17 cellular contexts compared by ENCODE assay signal in genomic region chr7:155353256-155353897, GRCh38. TPM values are rescaled to one million over a fixed set of nuclear protein-coding genes. Genes with fewer than 3 reads are reported as not detected.
DNase-seq lines count a peak whose midpoint lies in the region; ATAC-seq and TF ChIP-seq lines count a peak whose summit lies in the region.
"Had no signal": no experiment of that assay in that cellular context is flagged by ENCODE, and none has a peak within 500 bp of the region (broad histone marks: within the 10 kb centered on the region; RNA-seq: fewer than 3 reads in every experiment).

No MANE protein-coding gene starts in this region.

- H3K14ac ChIP-seq in H9 (ENCODE audit: insufficient read depth, low read length) = no peak overlapping the region

- H3K4me3 ChIP-seq in RWPE2 (ENCODE audit: severe bottlenecking) (no peak overlapping the region), upper lobe of right lung (no peak overlapping the region), vagina (no peak overlapping the region)
- H3K4me3 ChIP-seq: GM23248 had no signal

- no peaks in the 10 kb centered on the region for H3K36me3 ChIP-seq in RWPE2 (ENCODE audit: low read depth)
- no peaks in the 10 kb centered on the region for H3K36me3 ChIP-seq in upper lobe of right lung
- no peaks in the 10 kb centered on the region for H3K36me3 ChIP-seq in vagina
- H3K36me3 ChIP-seq: BE2C had no signal

- H3K27me3 Mint-ChIP-seq in glutamatergic neuron (ENCODE audit: unreplicated experiment) (peaks cover 12% of the 10 kb centered on the region), H9 (ENCODE audit: low read depth) (peaks cover 67% of the 10 kb centered on the region)

- H3K9me3 ChIP-seq in RWPE2 (ENCODE audit: severe bottlenecking) (no peaks in the 10 kb centered on the region), upper lobe of right lung (no peaks in the 10 kb centered on the region), vagina (no peaks in the 10 kb centered on the region), H9 (ENCODE audit: control insufficient read depth, low read depth, low read length) (no peaks in the 10 kb centered on the region)
- H3K9me3 ChIP-seq: BE2C, Caco-2 had no signal

- H3K23me2 ChIP-seq in H9 (ENCODE audit: insufficient read length, low read depth, low read length, poor library complexity, severe bottlenecking) = no peaks in the 10 kb centered on the region

- peaks cover 4% of the 10 kb centered on the region for H4K20me1 ChIP-seq in H9 (ENCODE audit: control insufficient read depth, insufficient read depth, insufficient read length)

- H4K91ac ChIP-seq in H9 (ENCODE audit: insufficient read length, low read depth, low read length) = no peak overlapping the region

- no peak overlapping the region for H2BK15ac ChIP-seq in H9 (ENCODE audit: low read depth, low read length)

- H3K79me2 ChIP-seq in H9 (ENCODE audit: insufficient read depth, low read length) = no peaks in the 10 kb centered on the region

- no peak overlapping the region for H4K8ac ChIP-seq in H9 (replicated peaks; ENCODE audit: insufficient read length, low read depth, low read length)

- no peak overlapping the region for H3K56ac ChIP-seq in H9 (ENCODE audit: insufficient read length, low read depth, low read length)

- H3K4me2 ChIP-seq in H9 (ENCODE audit: insufficient read depth, insufficient read length, low read length) = no peak overlapping the region

- no peak for TF ChIP-seq CTCF in RWPE2 (IDR thresholded peaks at IDR 0.05; ENCODE audit: poor library complexity, severe bottlenecking)
- TF ChIP-seq CTCF in glutamatergic neuron (IDR thresholded peaks at IDR 0.05; ENCODE audit: partially characterized antibody, unreplicated experiment) = no peak
- no peak for TF ChIP-seq CTCF in upper lobe of right lung (IDR thresholded peaks at IDR 0.05)
- no peak for TF ChIP-seq CTCF in vagina (IDR thresholded peaks at IDR 0.05)
- TF ChIP-seq CTCF in H9 (conservative IDR thresholded peaks at IDR 0.05) = no peak

- no peak overlapping the region for H3K4ac ChIP-seq in H9 (ENCODE audit: low read depth, low read length)

- DNase-seq in RWPE2 (ENCODE audit: low spot score) = peak; percentile 23
- peak; percentile 7 for DNase-seq in glutamatergic neuron
- DNase-seq in sciatic nerve (ENCODE audit: low spot score) = peak; percentile 30
- peak; percentile 40 for DNase-seq in upper lobe of right lung
- no peak for DNase-seq in COR-L47 (lab: John Stamatoyannopoulos, UW)
- DNase-seq in vagina (ENCODE audit: extremely low spot score in 2 of 2) = no peak
- DNase-seq in H9 = no peak
- DNase-seq: ACHN; BE2C; C1 segment of cervical spinal cord; Caco-2; CD4-positive, CD25-positive, alpha-beta regulatory T cell; GM23248; HCEC 1CT; IMR-90 had no signal

- no peak overlapping the region for H3K23ac ChIP-seq in H9 (ENCODE audit: insufficient read length, low read depth, low read length)

- H3K36me3 Mint-ChIP-seq in glutamatergic neuron (ENCODE audit: unreplicated experiment) = no peaks in the 10 kb centered on the region
- H3K36me3 Mint-ChIP-seq in H9 (ENCODE audit: insufficient read depth in 1 of 3, low read depth in 3 of 3) = peaks cover 0 to 2% (median 0%) of the 10 kb centered on the region in 3 experiments; a peak in 3 of 7 replicates
- H3K36me3 Mint-ChIP-seq: CD4-positive, CD25-positive, alpha-beta regulatory T cell; CD8-positive, alpha-beta memory T cell had no signal

- H3K18ac ChIP-seq in H9 (ENCODE audit: insufficient read length, low read depth, low read length) = no peak overlapping the region

- H3K9ac ChIP-seq in H9 (ENCODE audit: extremely low read depth, insufficient read length, low read length) = no peak overlapping the region
- H3K9ac ChIP-seq: GM23248 had no signal

- no peak overlapping the region for H2AFZ ChIP-seq in H9 (ENCODE audit: low read length)
- H2AFZ ChIP-seq: GM23248 had no signal

- no peak overlapping the region for H2AK5ac ChIP-seq in H9 (ENCODE audit: insufficient read length, low read length)

- H2BK20ac ChIP-seq in H9 (ENCODE audit: low read depth, low read length, poor library complexity, severe bottlenecking) = no peak overlapping the region

- H3K4me1 Mint-ChIP-seq in glutamatergic neuron (ENCODE audit: low read depth, unreplicated experiment) (peaks cover 3% of the 10 kb centered on the region), H9 (peaks cover 3 to 10% of the 10 kb centered on the region in 2 experiments; a peak in 3 of 4 replicates)
- H3K4me1 Mint-ChIP-seq: CD4-positive, CD25-positive, alpha-beta regulatory T cell; CD8-positive, alpha-beta memory T cell had no signal

- H3K9me3 Mint-ChIP-seq in glutamatergic neuron (ENCODE audit: unreplicated experiment) = peaks cover 15% of the 10 kb centered on the region
- H3K9me3 Mint-ChIP-seq in H9 = peaks cover 0 to 12% of the 10 kb centered on the region in 2 experiments; a peak in 2 of 5 replicates
- H3K9me3 Mint-ChIP-seq: CD8-positive, alpha-beta memory T cell had no signal

- H2BK12ac ChIP-seq in H9 (ENCODE audit: insufficient read length, low read depth, low read length) = no peak overlapping the region

- ATAC-seq in RWPE2 (ENCODE audit: low read depth) (no peak), sciatic nerve (no peak), upper lobe of right lung (no peak)

- H3K4me3 Mint-ChIP-seq in glutamatergic neuron (ENCODE audit: unreplicated experiment) (no peak overlapping the region), H9 (no peak overlapping the region)
- H3K4me3 Mint-ChIP-seq: CD4-positive, CD25-positive, alpha-beta regulatory T cell; CD8-positive, alpha-beta memory T cell had no signal

- no peaks in the 10 kb centered on the region for H3K79me1 ChIP-seq in H9 (ENCODE audit: insufficient read depth, low read depth, low read length, poor library complexity, severe bottlenecking)

- no CpG with 5 or more reads among the region's 9 CpGs for WGBS in H9 (ENCODE audit: extremely low coverage, insufficient read length, low lambda C conversion rate)

- intact Hi-C loops in sciatic nerve (cut with DNase I) = no loop called here
- intact Hi-C loops in upper lobe of right lung (cut with DNase I) = no loop called here
- intact Hi-C loops in vagina (cut with DNase I) = loop anchor here (10.0 kb wide), 1 partner anchor 409 kb away; no protein-coding TSS in a partner anchor

- H3K27me3 ChIP-seq in RWPE2 (ENCODE audit: insufficient read depth, poor library complexity, severe bottlenecking) = peaks cover 6% of the 10 kb centered on the region
- H3K27me3 ChIP-seq in upper lobe of right lung = peaks cover 29% of the 10 kb centered on the region
- H3K27me3 ChIP-seq in vagina = no peaks in the 10 kb centered on the region
- H3K27me3 ChIP-seq in H9 (ENCODE audit: insufficient read depth, low read length) = no peaks in the 10 kb centered on the region; the same call in 1 of the 2 replicates

- TF ChIP-seq POLR2A in vagina (IDR thresholded peaks at IDR 0.05) = no peak

- no peak overlapping the region for H2BK5ac ChIP-seq in H9 (ENCODE audit: insufficient read length, low read length)

- no peak overlapping the region for H3T11ph ChIP-seq in H9 (ENCODE audit: low read length)

- H3K27ac Mint-ChIP-seq in glutamatergic neuron (ENCODE audit: unreplicated experiment) = no peak overlapping the region
- H3K27ac Mint-ChIP-seq in H9 = no peak overlapping the region
- H3K27ac Mint-ChIP-seq: CD4-positive, CD25-positive, alpha-beta regulatory T cell; CD8-positive, alpha-beta memory T cell had no signal

- H4K5ac ChIP-seq in H9 (ENCODE audit: insufficient read length, low read depth, low read length) = no peak overlapping the region

- H3K4me1 ChIP-seq in RWPE2 (ENCODE audit: insufficient read depth, poor library complexity, severe bottlenecking) = no peaks in the 10 kb centered on the region
- H3K4me1 ChIP-seq in upper lobe of right lung = no peaks in the 10 kb centered on the region
- no peaks in the 10 kb centered on the region for H3K4me1 ChIP-seq in vagina
- H3K4me1 ChIP-seq in H9 (ENCODE audit: insufficient read depth, low read length) = no peaks in the 10 kb centered on the region
- H3K4me1 ChIP-seq: BE2C, Caco-2 had no signal

- no peak overlapping the region for H2BK120ac ChIP-seq in H9 (ENCODE audit: low read depth, low read length, poor library complexity, severe bottlenecking)

- H3K27ac ChIP-seq in RWPE2 (ENCODE audit: poor library complexity, severe bottlenecking) = no peak overlapping the region
- H3K27ac ChIP-seq in upper lobe of right lung = no peak overlapping the region
- no peak overlapping the region for H3K27ac ChIP-seq in vagina
- H3K27ac ChIP-seq in H9 (ENCODE audit: insufficient read length, low read depth, low read length) = no peak overlapping the region
- H3K27ac ChIP-seq: GM23248, HL-60 had no signal

RNA-seq across cellular contexts. Expression of gene INSIG1, which starts 55.7 kb away (rescaled TPM):
- total RNA-seq in glutamatergic neuron (ENCODE audit: unreplicated experiment) (95.2 TPM), sciatic nerve (116 TPM), upper lobe of right lung (90.7 TPM), vagina (63.6 TPM), H9 (2021) (23.3 and 24.2 TPM in 2 replicates)

Comparison
In these comparisons a context has a peak if more than half of its experiments do, and no peak if none do; other contexts are left out.
1. DNase-seq: peak in RWPE2 (single experiment), glutamatergic neuron (single experiment), sciatic nerve (single experiment) and upper lobe of right lung (single experiment); none in COR-L47 (single experiment), vagina (0 of 2) and H9 (single experiment).